22 cellular contexts compared by ENCODE assay signal in the genomic region with DNA sequence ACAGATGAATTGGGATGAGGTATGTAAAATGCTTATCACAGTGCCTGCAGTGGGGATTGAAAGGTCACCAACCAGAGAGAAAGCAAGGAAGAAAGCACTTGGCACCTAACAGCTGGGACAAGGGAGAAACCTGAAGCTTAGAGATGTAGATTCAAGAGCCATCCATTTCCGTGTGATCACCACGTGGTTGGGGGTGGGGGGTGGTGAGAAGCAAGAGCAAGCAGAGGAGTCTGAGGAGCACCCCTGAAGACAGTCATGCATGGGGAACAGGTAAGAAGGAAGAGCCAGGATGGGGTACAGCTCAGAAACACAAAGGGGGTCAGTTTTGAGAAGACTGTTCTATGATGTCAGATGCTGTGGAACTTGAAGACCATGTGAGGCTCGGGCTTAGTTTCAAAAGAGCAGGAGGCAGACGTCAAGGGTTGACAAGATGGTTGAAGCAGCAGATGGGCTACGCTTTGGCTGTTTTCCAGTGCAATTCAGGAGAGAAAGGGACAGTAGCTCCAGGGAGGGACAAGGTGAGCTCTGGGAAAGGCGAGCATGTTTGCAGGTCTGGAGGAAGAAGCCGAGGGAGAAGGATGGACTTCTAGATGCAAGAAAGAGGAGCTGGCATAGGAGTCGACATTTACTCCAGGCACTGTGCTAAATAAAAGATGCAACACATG. TPM values are rescaled to one million over a fixed set of nuclear protein-coding genes. Genes with fewer than 3 reads are reported as not detected.
"Had no signal": no experiment of that assay in that cellular context is flagged by ENCODE, and none has a peak within 500 bp of the region (broad histone marks: within the 10 kb centered on the region; RNA-seq: fewer than 3 reads in every experiment).

No MANE protein-coding gene starts in this region.

- H3K4me3 Mint-ChIP-seq: activated CD4-positive, alpha-beta T cell treated with anti-CD3 and anti-CD28 coated beads, Interleukin-2, amount 10 ng/mL, durations not matched to agents 24 days and 14 days; activated CD8-positive, alpha-beta T cell treated with anti-CD3 and anti-CD28 coated beads, Interleukin-2, amount 10 ng/mL, durations not matched to agents 7 days and 5 days; activated T-cell treated with anti-CD3 and anti-CD28 coated beads, Interleukin-2, amount 50 U/mL, for 72 hours; dendritic cell treated with granulocyte-macrophage colony-stimulating factor and Interleukin-4, amounts not matched to agents 40 ng/mL and 50 ng/mL, for 4 days; memory B cell; naive thymus-derived CD8-positive, alpha-beta T cell; stimulated activated naive B cell treated with anti-CD40 and anti-IgM and Interleukin-4, amounts not matched to agents 10 μg/mL and 1 μg/mL and 100 μg/mL, for 72 hours had no signal

- H3K27me3 Mint-ChIP-seq: activated CD4-positive, alpha-beta T cell treated with anti-CD3 and anti-CD28 coated beads, Interleukin-2, amount 10 ng/mL, durations not matched to agents 24 days and 14 days; memory B cell; stimulated activated naive B cell treated with anti-CD40 and anti-IgM and Interleukin-4, amounts not matched to agents 10 μg/mL and 1 μg/mL and 100 μg/mL, for 72 hours had no signal

- H3K36me3 Mint-ChIP-seq: memory B cell; naive thymus-derived CD8-positive, alpha-beta T cell; stimulated activated naive B cell treated with anti-CD40 and anti-IgM and Interleukin-4, amounts not matched to agents 10 μg/mL and 1 μg/mL and 100 μg/mL, for 72 hours had no signal

- H3K36me3 ChIP-seq: brain microvascular endothelial cell, tibial artery, vagina had no signal

- H3K27ac Mint-ChIP-seq: activated CD4-positive, alpha-beta T cell treated with anti-CD3 and anti-CD28 coated beads, Interleukin-2, amount 10 ng/mL, durations not matched to agents 24 days and 14 days; activated CD8-positive, alpha-beta T cell treated with anti-CD3 and anti-CD28 coated beads, Interleukin-2, amount 10 ng/mL, durations not matched to agents 7 days and 5 days; activated T-cell treated with anti-CD3 and anti-CD28 coated beads, Interleukin-2, amount 50 U/mL, for 72 hours; dendritic cell treated with granulocyte-macrophage colony-stimulating factor and Interleukin-4, amounts not matched to agents 40 ng/mL and 50 ng/mL, for 4 days; memory B cell; naive thymus-derived CD8-positive, alpha-beta T cell; stimulated activated naive B cell treated with anti-CD40 and anti-IgM and Interleukin-4, amounts not matched to agents 10 μg/mL and 1 μg/mL and 100 μg/mL, for 72 hours had no signal

- ATAC-seq: activated CD8-positive, alpha-beta T cell treated with anti-CD3 and anti-CD28 coated beads, Interleukin-2, amount 10 ng/mL, durations not matched to agents 7 days and 5 days; activated T-cell treated with anti-CD3 and anti-CD28 coated beads, Interleukin-2, amount 50 U/mL, for 72 hours; foreskin keratinocyte; left ventricle myocardium superior; naive thymus-derived CD8-positive, alpha-beta T cell; stimulated activated naive B cell treated with anti-CD40 and anti-IgM and Interleukin-4, amounts not matched to agents 10 μg/mL and 1 μg/mL and 100 μg/mL, for 72 hours had no signal

- H3K9me3 ChIP-seq: tibial artery, vagina had no signal

- H3K4me1 ChIP-seq: foreskin keratinocyte, vagina had no signal

- H3K9me3 Mint-ChIP-seq: activated CD4-positive, alpha-beta T cell treated with anti-CD3 and anti-CD28 coated beads, Interleukin-2, amount 10 ng/mL, durations not matched to agents 24 days and 14 days; activated T-cell treated with anti-CD3 and anti-CD28 coated beads, Interleukin-2, amount 50 U/mL, for 72 hours; dendritic cell treated with granulocyte-macrophage colony-stimulating factor and Interleukin-4, amounts not matched to agents 40 ng/mL and 50 ng/mL, for 4 days; memory B cell; naive thymus-derived CD8-positive, alpha-beta T cell; stimulated activated naive B cell treated with anti-CD40 and anti-IgM and Interleukin-4, amounts not matched to agents 10 μg/mL and 1 μg/mL and 100 μg/mL, for 72 hours had no signal

- FAIRE-seq: TTC549 had no signal

- H3K27me3 ChIP-seq: brain microvascular endothelial cell, tibial artery, vagina had no signal

- DNase-seq: activated CD4-positive, alpha-beta T cell treated with anti-CD3 and anti-CD28 coated beads, Interleukin-2, amount 10 ng/mL, durations not matched to agents 24 days and 14 days; activated CD4-positive, CD25-positive, alpha-beta regulatory T cell; activated CD8-positive, alpha-beta memory T cell treated with anti-CD3 and anti-CD28 coated beads, Interleukin-2, amount 50 U/mL, for 4 hours; activated CD8-positive, alpha-beta T cell treated with anti-CD3 and anti-CD28 coated beads, Interleukin-2, amount 10 ng/mL, durations not matched to agents 7 days and 5 days; activated T-cell treated with anti-CD3 and anti-CD28 coated beads, Interleukin-2, amount 50 U/mL, for 72 hours; anterior cingulate cortex; brain microvascular endothelial cell; effector memory CD4-positive, alpha-beta T cell; foreskin keratinocyte; glutamatergic neuron; hypothalamus; kidney glomerular epithelial cell; left ventricle myocardium superior; naive thymus-derived CD8-positive, alpha-beta T cell; stimulated activated CD4-positive, alpha-beta T cell treated with anti-CD3 and anti-CD28 coated beads, Interleukin-15, amount 100 ng/mL, for 24 hours; stimulated activated CD4-positive, alpha-beta T cell treated with anti-CD3 and anti-CD28 coated beads, Interleukin-4, amount 100 ng/mL, for 1 hour; stimulated activated naive B cell treated with anti-CD40 and anti-IgM and Interleukin-4, amounts not matched to agents 10 μg/mL and 1 μg/mL and 100 μg/mL, for 72 hours; tibial artery had no signal

- H3K27ac ChIP-seq: brain microvascular endothelial cell, foreskin keratinocyte, tibial artery, vagina had no signal

- H3K4me1 Mint-ChIP-seq: activated CD4-positive, alpha-beta T cell treated with anti-CD3 and anti-CD28 coated beads, Interleukin-2, amount 10 ng/mL, durations not matched to agents 24 days and 14 days; memory B cell; naive thymus-derived CD8-positive, alpha-beta T cell; stimulated activated naive B cell treated with anti-CD40 and anti-IgM and Interleukin-4, amounts not matched to agents 10 μg/mL and 1 μg/mL and 100 μg/mL, for 72 hours had no signal

- H3K4me3 ChIP-seq: tibial artery, vagina had no signal

RNA-seq across cellular contexts. Expression of a gene that starts 17.4 kb away (rescaled TPM):
- total RNA-seq: activated CD4-positive, alpha-beta T cell treated with anti-CD3 and anti-CD28 coated beads, Interleukin-2, amount 10 ng/mL, durations not matched to agents 24 days and 14 days; activated CD8-positive, alpha-beta T cell treated with anti-CD3 and anti-CD28 coated beads, Interleukin-2, amount 10 ng/mL, durations not matched to agents 7 days and 5 days; activated T-cell treated with anti-CD3 and anti-CD28 coated beads, Interleukin-2, amount 50 U/mL, for 72 hours; naive thymus-derived CD8-positive, alpha-beta T cell had no signal
- polyA plus RNA-seq: naive thymus-derived CD8-positive, alpha-beta T cell had no signal
